10 cellular contexts compared by ENCODE assay signal in the genomic region with DNA sequence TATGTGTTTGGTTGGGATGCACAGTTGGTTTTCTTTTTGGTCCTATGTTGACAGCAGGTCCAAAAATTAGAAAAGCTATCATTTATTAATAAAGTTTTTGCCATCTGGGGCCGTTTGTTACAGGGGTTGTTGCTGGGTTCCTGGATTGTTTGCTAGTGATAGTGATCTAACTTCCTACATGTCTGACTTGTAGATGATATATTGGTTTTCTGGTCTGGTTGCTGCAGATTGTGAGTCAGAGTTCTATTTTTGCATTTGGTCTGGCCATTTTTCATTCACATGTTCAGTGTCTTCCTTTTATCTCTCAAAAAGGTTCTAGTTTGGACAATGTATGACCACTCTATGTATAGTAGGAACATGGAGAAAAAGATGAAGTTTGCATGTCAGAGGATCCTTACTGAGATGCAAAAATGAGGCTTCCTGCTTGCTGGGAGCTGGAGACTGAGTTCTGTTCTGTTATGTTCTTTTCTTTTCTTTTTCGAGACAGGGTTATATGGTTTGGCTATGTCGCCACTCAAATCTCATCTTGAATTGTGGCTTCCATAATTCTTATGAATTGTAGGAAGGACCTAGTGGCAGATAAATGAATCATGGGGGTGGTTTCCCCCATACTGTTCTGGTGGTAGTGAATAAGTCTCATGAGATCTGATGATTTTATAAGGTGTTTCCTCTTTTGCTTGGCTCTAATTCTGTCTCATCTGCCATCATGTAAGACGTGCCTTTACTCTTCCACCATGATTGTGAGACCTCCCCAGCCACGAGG. TPM values are rescaled to one million over a fixed set of nuclear protein-coding genes. Genes with fewer than 3 reads are reported as not detected.
DNase-seq lines count a peak whose midpoint lies in the region; ATAC-seq and TF ChIP-seq lines count a peak whose summit lies in the region.
"Had no signal": no experiment of that assay in that cellular context is flagged by ENCODE, and none has a peak within 500 bp of the region (broad histone marks: within the 10 kb centered on the region; RNA-seq: fewer than 3 reads in every experiment).

No MANE protein-coding gene starts in this region.

- peaks cover 7% of the 10 kb centered on the region for H3K4me1 ChIP-seq in smooth muscle cell (ENCODE audit: low read depth)

- H3K27me3 ChIP-seq in smooth muscle cell (ENCODE audit: low read depth), result no peaks in the 10 kb centered on the region

- peak overlapping the region; percentile 68 for H3K4me3 Mint-ChIP-seq in activated CD4-positive, alpha-beta T cell treated with anti-CD3 and anti-CD28 coated beads, Interleukin-2, amount 10 ng/mL, durations not matched to agents 24 days and 14 days

- no peaks in the 10 kb centered on the region for H3K9me3 ChIP-seq in smooth muscle cell (replicated peaks; ENCODE audit: low read depth)

- DNase-seq in activated CD4-positive, alpha-beta T cell treated with anti-CD3 and anti-CD28 coated beads, Interleukin-2, amount 10 ng/mL, durations not matched to agents 24 days and 14 days, result no peak
- DNase-seq in activated CD4-positive, alpha-beta T cell treated with anti-CD3 and anti-CD28 coated beads, Interleukin-2, amount 50 U/mL, for 4 hours, result no peak
- DNase-seq in MV-4-11 (lab: John Stamatoyannopoulos, UW) (peak; percentile 89), smooth muscle cell (lab: John Stamatoyannopoulos, UW; ENCODE audit: unreplicated experiment) (no peak), Right ventricle myocardium inferior (ENCODE audit: missing footprints) (no peak), omental fat pad (ENCODE audit: low spot score) (no peak)
- no peak for DNase-seq in activated naive CD4-positive, alpha-beta T cell treated with anti-CD3 and anti-CD28 coated beads, Interleukin-2, amount 50 U/mL, for 72 hours (ENCODE audit: low spot score in 2 of 2)
- no peak for DNase-seq in central memory CD4-positive, alpha-beta T cell
- DNase-seq: effector CD4-positive, alpha-beta T cell; NK-92 treated with Interleukin-12 subunit alpha and Interleukin-12 subunit beta, amount 100 ng/mL, for 24 hours had no signal

- no peaks in the 10 kb centered on the region for H3K9me3 Mint-ChIP-seq in activated CD4-positive, alpha-beta T cell treated with anti-CD3 and anti-CD28 coated beads, Interleukin-2, amount 10 ng/mL, durations not matched to agents 24 days and 14 days
- no peaks in the 10 kb centered on the region for H3K9me3 Mint-ChIP-seq in activated naive CD4-positive, alpha-beta T cell treated with anti-CD3 and anti-CD28 coated beads, Interleukin-2, amount 50 U/mL, for 72 hours

- H2AFZ ChIP-seq in smooth muscle cell (ENCODE audit: low read depth), result peak overlapping the region; percentile 64

- peak; percentile 19 to 45 for ATAC-seq in activated naive CD4-positive, alpha-beta T cell treated with anti-CD3 and anti-CD28 coated beads, Interleukin-2, amount 50 U/mL, for 72 hours
- ATAC-seq in Right ventricle myocardium inferior (no peak), omental fat pad (ENCODE audit: low FRiP score) (no peak)

- H3F3A ChIP-seq in smooth muscle cell (ENCODE audit: low read depth), result no peaks in the 10 kb centered on the region

- TF ChIP-seq CTCF in smooth muscle cell (IDR thresholded peaks at IDR 0.05; ENCODE audit: borderline replicate concordance, insufficient read depth, poor library complexity, severe bottlenecking), result no peak
- no peak for TF ChIP-seq CTCF in omental fat pad (IDR thresholded peaks at IDR 0.05)

- H3K27ac Mint-ChIP-seq in activated CD4-positive, alpha-beta T cell treated with anti-CD3 and anti-CD28 coated beads, Interleukin-2, amount 10 ng/mL, durations not matched to agents 24 days and 14 days, result peak overlapping the region; percentile 93
- H3K27ac Mint-ChIP-seq in activated naive CD4-positive, alpha-beta T cell treated with anti-CD3 and anti-CD28 coated beads, Interleukin-2, amount 50 U/mL, for 72 hours, result peak overlapping the region; percentile 39 to 91

- peak overlapping the region; percentile 8 for H3K4me2 ChIP-seq in smooth muscle cell

- H3K27ac ChIP-seq in smooth muscle cell (ENCODE audit: low read depth), result peak overlapping the region; percentile 74

- peaks cover 34% of the 10 kb centered on the region for H3K4me1 Mint-ChIP-seq in activated CD4-positive, alpha-beta T cell treated with anti-CD3 and anti-CD28 coated beads, Interleukin-2, amount 10 ng/mL, durations not matched to agents 24 days and 14 days

- intact Hi-C loops in activated CD4-positive, alpha-beta T cell treated with anti-CD3 and anti-CD28 coated beads, Interleukin-2, amount 10 ng/mL, durations not matched to agents 24 days and 14 days (cut with micrococcal nuclease), result loop anchor here (1.0 to 5.0 kb wide), 4 partner anchors 22 to 632 kb away; partner anchors contain the start of gene CNIH4
- intact Hi-C loops in Right ventricle myocardium inferior (cut with DNase I), result loop anchor here (5.0 kb wide), 1 partner anchor 152 kb away; the partner anchor contains the start of gene DEGS1

- H4K20me1 ChIP-seq in smooth muscle cell (ENCODE audit: low read depth), result no peaks in the 10 kb centered on the region

- peaks cover 7% of the 10 kb centered on the region for H3K79me2 ChIP-seq in smooth muscle cell (ENCODE audit: low read depth)

- 66% methylated on average over 5 of the region's 5 CpGs for WGBS in smooth muscle cell (ENCODE audit: low lambda C conversion rate)

- no peaks in the 10 kb centered on the region for H3K36me3 Mint-ChIP-seq in activated CD4-positive, alpha-beta T cell treated with anti-CD3 and anti-CD28 coated beads, Interleukin-2, amount 10 ng/mL, durations not matched to agents 24 days and 14 days (ENCODE audit: low read depth)
- peaks cover 10 to 14% of the 10 kb centered on the region in 2 donors for H3K36me3 Mint-ChIP-seq in activated naive CD4-positive, alpha-beta T cell treated with anti-CD3 and anti-CD28 coated beads, Interleukin-2, amount 50 U/mL, for 72 hours

- peaks cover 4% of the 10 kb centered on the region for H3K27me3 Mint-ChIP-seq in activated CD4-positive, alpha-beta T cell treated with anti-CD3 and anti-CD28 coated beads, Interleukin-2, amount 10 ng/mL, durations not matched to agents 24 days and 14 days

- no peak overlapping the region for H3K4me3 ChIP-seq in smooth muscle cell

- H3K36me3 ChIP-seq in smooth muscle cell (ENCODE audit: low read depth), result no peaks in the 10 kb centered on the region

- H3K9ac ChIP-seq in smooth muscle cell (ENCODE audit: low read depth), result peak overlapping the region; percentile 54

RNA-seq across cellular contexts. Expression of gene NVL, which starts 4.1 kb away (rescaled TPM):
- total RNA-seq in activated CD4-positive, alpha-beta T cell treated with anti-CD3 and anti-CD28 coated beads, Interleukin-2, amount 10 ng/mL, durations not matched to agents 24 days and 14 days, result 41.4 and 52.4 TPM in 2 replicates
- total RNA-seq in activated naive CD4-positive, alpha-beta T cell treated with anti-CD3 and anti-CD28 coated beads, Interleukin-2, amount 50 U/mL, for 72 hours, result 10 to 100 TPM; 16.4 to 31.0 TPM
- total RNA-seq in smooth muscle cell, result 22.1 and 35.4 TPM in 2 replicates
- 17.3 and 18.4 TPM in 2 replicates for polyA plus RNA-seq in smooth muscle cell
- 8.3 TPM for total RNA-seq in Right ventricle myocardium inferior
- 10 to 100 TPM in 3 of 4 donors, 1 to 10 TPM in 1; 10.0 to 21.9 (median 17.3) TPM for total RNA-seq in omental fat pad

RNA-seq across cellular contexts. Expression of gene CNIH4, which starts 22.6 kb away (rescaled TPM):
- 77.2 and 78.1 TPM in 2 replicates for total RNA-seq in activated CD4-positive, alpha-beta T cell treated with anti-CD3 and anti-CD28 coated beads, Interleukin-2, amount 10 ng/mL, durations not matched to agents 24 days and 14 days
- 10 to 100 TPM; 31.5 to 39.5 TPM for total RNA-seq in activated naive CD4-positive, alpha-beta T cell treated with anti-CD3 and anti-CD28 coated beads, Interleukin-2, amount 50 U/mL, for 72 hours
- total RNA-seq in smooth muscle cell, result 61.4 and 69.5 TPM in 2 replicates
- polyA plus RNA-seq in smooth muscle cell, result 121 and 125 TPM in 2 replicates
- total RNA-seq in Right ventricle myocardium inferior, result 31.5 TPM
- total RNA-seq in omental fat pad, result 10 to 100 TPM; 32.2 to 63.8 (median 35.7) TPM

Comparison
In these comparisons a context has a peak if more than half of its experiments do, and no peak if none do; other contexts are left out.
1. ATAC-seq: peak in activated naive CD4-positive, alpha-beta T cell treated with anti-CD3 and anti-CD28 coated beads, Interleukin-2, amount 50 U/mL, for 72 hours (2 of 2); none in Right ventricle myocardium inferior (single experiment) and omental fat pad (single experiment).